In the genomic region with DNA sequence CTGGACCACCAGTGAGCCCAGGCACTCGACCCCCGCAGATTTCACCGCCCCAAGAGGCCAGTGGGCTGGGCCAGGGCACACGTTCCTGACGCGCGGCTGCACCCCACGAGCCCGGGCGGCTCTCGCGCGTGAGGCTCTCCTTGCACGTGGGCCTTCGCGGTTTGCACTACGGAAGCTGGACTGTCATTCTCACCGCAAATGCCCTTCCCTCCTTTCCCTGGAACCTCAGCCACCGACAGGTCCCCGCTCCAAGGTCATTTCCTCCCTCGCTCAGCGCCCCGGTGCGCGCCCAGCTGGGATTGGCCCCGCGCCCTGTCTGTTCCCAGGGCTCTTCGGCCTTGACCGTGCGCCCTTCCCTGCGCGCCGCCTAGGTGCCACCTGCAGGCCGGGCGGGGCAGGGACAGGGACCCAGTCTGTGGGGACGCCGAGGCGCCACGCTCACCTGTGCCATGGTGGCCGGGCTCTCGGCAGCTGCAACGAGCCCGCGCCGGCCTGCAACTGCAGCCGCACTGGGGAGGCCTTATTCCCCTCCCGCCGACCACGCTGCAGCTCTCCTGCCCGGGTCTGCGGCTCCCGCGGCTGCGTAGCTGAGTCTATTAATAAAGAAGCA, we compare ENCODE assay signal across 8 cellular contexts. TPM values are rescaled to one million over a fixed set of nuclear protein-coding genes. Genes with fewer than 3 reads are reported as not detected.
A peak's percentile ranks its signal among the peaks of the same experiment; 100 is the strongest.
DNase-seq lines count a peak whose midpoint lies in the region; ATAC-seq, FAIRE-seq and TF ChIP-seq lines count a peak whose summit lies in the region.

No MANE protein-coding gene starts in this region.

- TF ChIP-seq CTCF in VCaP (conservative IDR thresholded peaks at IDR 0.05) (peak; percentile 96), bronchial epithelial cell (IDR thresholded peaks at IDR 0.05; ENCODE audit: insufficient read depth, low read length, severe bottlenecking) (peak; percentile 80), lung (IDR thresholded peaks at IDR 0.05; ENCODE audit: control extremely low read depth, extremely low read depth) (peak; percentile 79)

- ATAC-seq in GM21576 (IDR thresholded peaks at IDR 0.05; ENCODE audit: unreplicated experiment) (peak; percentile 38), lung (ENCODE audit: insufficient read depth, low FRiP score) (peak; percentile 55)

- H3K27me3 ChIP-seq in bronchial epithelial cell (ENCODE audit: control insufficient read depth, insufficient read depth, low read length) (no peaks in the 10 kb centered on the region), lung (ENCODE audit: control insufficient read depth, insufficient read depth) (no peaks in the 10 kb centered on the region), SJCRH30 (no peaks in the 10 kb centered on the region)

- H3K4me3 ChIP-seq in bronchial epithelial cell (ENCODE audit: low read depth, low read length) (peak overlapping the region; percentile 46), lung (peak overlapping the region; percentile 37), SJCRH30 (no peak overlapping the region)

- WGBS in lung, 2 donors, result 2 to 4% methylated on average over 52 to 54 of the region's 54 CpGs

- H3K9me3 ChIP-seq in lung (ENCODE audit: control insufficient read depth in 2 of 2, insufficient read depth in 1 of 2, low read length in 1 of 2), result no peaks in the 10 kb centered on the region
- H3K9me3 ChIP-seq in SJCRH30 (replicated peaks), result no peaks in the 10 kb centered on the region

- H3K36me3 ChIP-seq in bronchial epithelial cell (ENCODE audit: control insufficient read depth, insufficient read depth, low read length) (no peaks in the 10 kb centered on the region), lung (ENCODE audit: control insufficient read depth in 2 of 2, insufficient read depth in 2 of 2, low read length in 2 of 2) (no peaks in the 10 kb centered on the region), SJCRH30 (no peaks in the 10 kb centered on the region)

- DNase-seq in DMS 273 (lab: John Stamatoyannopoulos, UW; ENCODE audit: unreplicated experiment), result peak; percentile 77
- DNase-seq in NCI-H1092 treated with DMSO at 0.1 percent for 48 hours (lab: John Stamatoyannopoulos, UW), result peak; percentile 89
- no peak for DNase-seq in bronchial epithelial cell (ENCODE audit: low read depth)
- peak; percentile 89 for DNase-seq in lung (ENCODE audit: low spot score)
- peak; percentile 62 to 67 for DNase-seq in stimulated activated CD8-positive, alpha-beta memory T cell treated with anti-CD3 and anti-CD28 coated beads, Interleukin-2, amount 100 ng/mL, for 48 hours (ENCODE audit: low read depth in 2 of 2)
- no peak for DNase-seq in SJCRH30

- FAIRE-seq in bronchial epithelial cell (lab: Jason Lieb, UNC), result no peak

- H3K4me1 ChIP-seq in lung (ENCODE audit: control insufficient read depth in 2 of 2, insufficient read depth in 2 of 2, low read length in 2 of 2) (peaks cover 0 to 14% of the 10 kb centered on the region in 2 donors), SJCRH30 (no peaks in the 10 kb centered on the region)

- H3K27ac ChIP-seq in VCaP (peak overlapping the region; percentile 74), lung (ENCODE audit: low read depth in 1 of 2, low read length in 1 of 2) (peak overlapping the region; percentile 58 to 65), SJCRH30 (no peak overlapping the region)

RNA-seq across cellular contexts. Expression of gene CPT1A, which starts 2.1 kb away (rescaled TPM):
- 29.2 and 35.3 TPM in 2 replicates for total RNA-seq in bronchial epithelial cell
- 10 to 100 TPM; 19.4 to 51.7 TPM for total RNA-seq in lung
- 10 to 100 TPM; 17.0 to 17.4 TPM for polyA plus RNA-seq in lung
- total RNA-seq in SJCRH30 (2014; rRNA removed; shearing (Covaris generic)), result 0.02 and 0.51 TPM in 2 replicates

RNA-seq across cellular contexts. Expression of gene MRPL21, which starts 59.8 kb away (rescaled TPM):
- 50.8 and 65.0 TPM in 2 replicates for total RNA-seq in bronchial epithelial cell
- 10 to 100 TPM; 27.0 to 46.2 TPM for total RNA-seq in lung
- 100 to 1,000 TPM in 1 of 2 donors, 10 to 100 TPM in 1; 70.4 to 101 TPM for polyA plus RNA-seq in lung
- 37.6 and 39.0 TPM in 2 replicates for total RNA-seq in SJCRH30 (2014; rRNA removed; shearing (Covaris generic))

RNA-seq across cellular contexts. Expression of gene IGHMBP2, which starts 59.9 kb away (rescaled TPM):
- total RNA-seq in bronchial epithelial cell (8.7 and 10.2 TPM in 2 replicates), lung (10 to 100 TPM; 19.8 to 21.0 TPM)
- polyA plus RNA-seq in lung, result 10 to 100 TPM; 12.4 to 15.3 TPM
- 8.7 and 11.1 TPM in 2 replicates for total RNA-seq in SJCRH30 (2014; rRNA removed; shearing (Covaris generic))

Comparison
In these comparisons a context has a peak if more than half of its experiments do, and no peak if none do; other contexts are left out.
1. DNase-seq: peak in DMS 273 (single experiment), NCI-H1092 treated with DMSO at 0.1 percent for 48 hours (single experiment), lung (single experiment) and stimulated activated CD8-positive, alpha-beta memory T cell treated with anti-CD3 and anti-CD28 coated beads, Interleukin-2, amount 100 ng/mL, for 48 hours (2 of 2); none in bronchial epithelial cell (single experiment) and SJCRH30 (0 of 2).
2. RNA of gene CPT1A, which starts 2.1 kb away (total RNA-seq): 19.4 to 51.7 TPM in lung and 29.2 to 35.3 TPM in bronchial epithelial cell; 0.02 to 0.51 TPM in SJCRH30; every median in the first group is over 10 times any median in the second.
3. Peak in every context shown above with its lines, with median percentiles within 50 percentile points of each other: CTCF ChIP-seq.